ENCODE assay signal across 21 cellular contexts in the genomic region with DNA sequence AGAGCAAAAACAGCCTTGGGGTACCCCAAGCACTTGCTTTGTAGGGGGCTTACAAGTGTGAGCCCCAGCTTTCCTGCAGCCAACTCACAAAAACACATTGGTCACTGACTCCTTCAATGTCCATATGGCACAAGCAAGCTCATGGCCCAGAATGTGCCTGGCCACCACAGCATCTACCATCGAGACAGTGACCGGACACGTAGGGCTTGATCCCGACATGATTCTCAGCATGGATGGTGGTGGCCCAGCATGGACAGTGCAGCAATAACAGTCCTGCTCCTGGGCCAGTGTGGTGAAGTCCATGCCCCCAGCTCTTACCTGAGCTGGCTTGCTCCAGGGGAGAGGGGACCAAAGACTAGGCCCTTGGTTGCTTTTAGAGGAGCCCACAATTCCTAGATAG.
"Had no signal": no experiment of that assay in that cellular context is flagged by ENCODE, and none has a peak within 500 bp of the region (broad histone marks: within the 10 kb centered on the region; RNA-seq: fewer than 3 reads in every experiment).

No MANE protein-coding gene starts in this region.

- DNase-seq: dermis blood vessel endothelial cell; endodermal cell; foreskin melanocyte; immature natural killer cell; left colon; left ventricle myocardium superior; mesendoderm; naive thymus-derived CD4-positive, alpha-beta T cell; nephron progenitor cell; psoas muscle; stimulated activated CD4-positive, alpha-beta T cell treated with anti-CD3 and anti-CD28 coated beads, Interleukin-15, amount 100 ng/mL, for 24 hours; stimulated activated CD4-positive, alpha-beta T cell treated with anti-CD3 and anti-CD28 coated beads, Interleukin-1b, Interleukin-23, amount 100 ng/mL, for 48 hours; stimulated activated CD4-positive, alpha-beta T cell treated with anti-CD3 and anti-CD28 coated beads, Interleukin-4, amount 100 ng/mL, for 24 hours; stimulated activated naive B cell treated with anti-CD40 and anti-IgM and Interleukin-4, amounts not matched to agents 10 μg/mL and 1 μg/mL and 100 μg/mL, for 72 hours; stimulated activated naive CD8-positive, alpha-beta T cell treated with anti-CD3 and anti-CD28 coated beads, Interleukin-15, amount 100 ng/mL, for 72 hours; testis had no signal

- H3K27me3 ChIP-seq: spleen, testis, tibial nerve had no signal

- H3K4me3 ChIP-seq: lung, psoas muscle, spleen, testis, tibial nerve had no signal

- H3K27ac ChIP-seq: psoas muscle, spleen, testis, tibial nerve had no signal

- ATAC-seq: left colon; left ventricle myocardium superior; naive thymus-derived CD4-positive, alpha-beta T cell; psoas muscle; sciatic nerve; stimulated activated naive B cell treated with anti-CD40 and anti-IgM and Interleukin-4, amounts not matched to agents 10 μg/mL and 1 μg/mL and 100 μg/mL, for 72 hours; stimulated activated naive CD8-positive, alpha-beta T cell treated with anti-CD3 and anti-CD28 coated beads, Interleukin-15, amount 100 ng/mL, for 72 hours had no signal

- FAIRE-seq: keratinocyte had no signal

- H3K9me3 ChIP-seq: psoas muscle, spleen, testis, tibial nerve had no signal
